7 cellular contexts compared by ENCODE assay signal in genomic region chr19:495440-496332, GRCh38. TPM values are rescaled to one million over a fixed set of nuclear protein-coding genes. Genes with fewer than 3 reads are reported as not detected.
DNase-seq lines count a peak whose midpoint lies in the region; TF ChIP-seq lines count a peak whose summit lies in the region.

No MANE protein-coding gene starts in this region.

- H3K4me2 ChIP-seq in hepatocyte, result peak overlapping the region; percentile 16

- CTCF ChIA-PET in GM10248 (lab: Yijun Ruan, JAX), result interaction anchor here (0.7 to 2.1 kb wide), 4 partner anchors 10 to 248 kb away, joined by 3 to 18 read pairs (median 6); partner anchors contain the start of gene TPGS1

- no peaks in the 10 kb centered on the region for H3K4me1 ChIP-seq in hepatocyte (ENCODE audit: insufficient read depth)

- no peak for TF ChIP-seq POLR2A in NB4 (IDR thresholded peaks at IDR 0.05; ENCODE audit: extremely low read depth, insufficient read length)

- H4K20me1 ChIP-seq in hepatocyte (ENCODE audit: insufficient read depth, poor library complexity, severe bottlenecking), result no peaks in the 10 kb centered on the region

- no peaks in the 10 kb centered on the region for H3K36me3 ChIP-seq in hepatocyte (replicated peaks; ENCODE audit: insufficient read depth, low read depth)

- no peaks in the 10 kb centered on the region for H3K79me2 ChIP-seq in hepatocyte

- H3K4me3 ChIP-seq in NB4 (ENCODE audit: low read depth, low read length), result no peak overlapping the region
- H3K4me3 ChIP-seq in hepatocyte, result no peak overlapping the region

- no peak overlapping the region for H2AFZ ChIP-seq in hepatocyte

- peaks cover 22% of the 10 kb centered on the region for H3K27me3 ChIP-seq in hepatocyte

- H3K27ac ChIP-seq in hepatocyte, result no peak overlapping the region

- no peaks in the 10 kb centered on the region for H3K9me2 ChIP-seq in hepatocyte (replicated peaks; ENCODE audit: insufficient read depth)

- POLR2A ChIA-PET in GM10248 (lab: Yijun Ruan, JAX), result no interaction called here

- H3K9me3 ChIP-seq in hepatocyte (ENCODE audit: low read depth), result no peaks in the 10 kb centered on the region

- TF ChIP-seq CTCF in GM10248 (IDR thresholded peaks at IDR 0.05; ENCODE audit: control extremely low read depth, extremely low read depth, low read depth, missing control alignments) (peak; percentile 62), NB4 (IDR thresholded peaks at IDR 0.05; ENCODE audit: low read depth, low read length) (peak; percentile 45), hepatocyte (IDR thresholded peaks at IDR 0.05; ENCODE audit: poor library complexity) (peak; percentile 65)

- 36% methylated on average over 35 of the region's 45 CpGs for WGBS in hepatocyte (ENCODE audit: low lambda C conversion rate, missing lambda C conversion rate)

- DNase-seq in GM10248 (ENCODE audit: extremely low spot score) (peak; percentile 54), NB4 (ENCODE audit: low read depth) (peak; percentile 54), hepatocyte (ENCODE audit: low spot score) (peak; percentile 43), NCI-H2081 treated with DMSO at 0.1 percent for 48 hours (lab: John Stamatoyannopoulos, UW) (no peak), NCI-H226 (no peak)
- DNase-seq in activated effector memory CD4-positive, alpha-beta T cell treated with anti-CD3 and anti-CD28 coated beads, Interleukin-2, amount 50 U/mL, for 16 hours, result peak; percentile 81
- peak in 2 of 3 donors; percentile 41 for DNase-seq in stimulated activated CD4-positive, alpha-beta T cell treated with anti-CD3 and anti-CD28 coated beads, TNF-alpha, amount 100 ng/mL, for 48 hours (ENCODE audit: low read depth in 3 of 3)

RNA-seq across cellular contexts. Expression of gene MADCAM1, which starts 0.6 kb away (rescaled TPM):
- 1.2 and 4.0 TPM in 2 replicates for total RNA-seq in hepatocyte
- polyA plus RNA-seq in hepatocyte, result 1.8 and 2.9 TPM in 2 replicates

RNA-seq across cellular contexts. Expression of gene TPGS1, which starts 11.6 kb away (rescaled TPM):
- 35.8 and 44.9 TPM in 2 replicates for total RNA-seq in hepatocyte
- polyA plus RNA-seq in hepatocyte, result 61.0 and 69.0 TPM in 2 replicates

RNA-seq across cellular contexts. Expression of gene SHC2, which starts 34.9 kb away (rescaled TPM):
- total RNA-seq in hepatocyte, result 50.3 and 50.8 TPM in 2 replicates
- polyA plus RNA-seq in hepatocyte, result 111 and 127 TPM in 2 replicates

RNA-seq across cellular contexts. Expression of gene CDC34, which starts 35.9 kb away (rescaled TPM):
- 89.9 and 105 TPM in 2 replicates for total RNA-seq in hepatocyte
- polyA plus RNA-seq in hepatocyte, result 196 and 197 TPM in 2 replicates

RNA-seq across cellular contexts. Expression of gene GZMM, which starts 48.2 kb away (rescaled TPM):
- total RNA-seq in hepatocyte, result not detected in 2 replicates
- polyA plus RNA-seq in hepatocyte, result not detected in 2 replicates

Comparison
In these comparisons a context has a peak if more than half of its experiments do, and no peak if none do; other contexts are left out.
1. DNase-seq: peak in GM10248 (single experiment), NB4 (single experiment), activated effector memory CD4-positive, alpha-beta T cell treated with anti-CD3 and anti-CD28 coated beads, Interleukin-2, amount 50 U/mL, for 16 hours (single experiment), hepatocyte (single experiment) and stimulated activated CD4-positive, alpha-beta T cell treated with anti-CD3 and anti-CD28 coated beads, TNF-alpha, amount 100 ng/mL, for 48 hours (2 of 3); none in NCI-H2081 treated with DMSO at 0.1 percent for 48 hours (single experiment) and NCI-H226 (single experiment).
2. Peak in every context shown above with its lines, with median percentiles within 50 percentile points of each other: CTCF ChIP-seq.